24 cellular contexts compared by ENCODE assay signal in genomic region chr9:88968799-88969198, GRCh38. TPM values are rescaled to one million over a fixed set of nuclear protein-coding genes. Genes with fewer than 3 reads are reported as not detected.
"Had no signal": no experiment of that assay in that cellular context is flagged by ENCODE, and none has a peak within 500 bp of the region (broad histone marks: within the 10 kb centered on the region; RNA-seq: fewer than 3 reads in every experiment).

No MANE protein-coding gene starts in this region.

- ATAC-seq: activated naive CD4-positive, alpha-beta T cell treated with anti-CD3 and anti-CD28 coated beads, Interleukin-2, amount 50 U/mL, for 72 hours; activated T-cell treated with anti-CD3 and anti-CD28 coated beads, Interleukin-2, amount 50 U/mL, for 4 hours; body of pancreas; Panc1 had no signal

- DNase-seq: activated CD4-positive, alpha-beta memory T cell treated with anti-CD3 and anti-CD28 coated beads for 36 hours; activated CD4-positive, alpha-beta T cell treated with anti-CD3 and anti-CD28 coated beads, Interleukin-2, amount 10 ng/mL, durations not matched to agents 7 days and 5 days; activated gamma-delta T cell treated with Interleukin-2 at 50 U/mL for 16 hours; activated naive CD4-positive, alpha-beta T cell treated with anti-CD3 and anti-CD28 coated beads for 36 hours; activated T-cell treated with anti-CD3 and anti-CD28 coated beads for 4 hours; activated T-cell treated with anti-CD3 and anti-CD28 coated beads, Interleukin-2, amount 50 U/mL, for 4 hours; adrenal gland; body of pancreas; Karpas-422; KBM-7; NCI-H1105; NCI-H1436; NCI-H1694; NCI-H1930; NCI-H345; NCI-H524 treated with DMSO at 0.1 percent for 48 hours; SHP77; SJCRH30; T1000 had no signal

- H3K9me3 ChIP-seq: adrenal gland, body of pancreas, SJCRH30 had no signal

- H3K36me3 ChIP-seq: adrenal gland, breast epithelium, SJCRH30 had no signal

- H3K4me3 ChIP-seq: adrenal gland, body of pancreas, breast epithelium, SJCRH30, SK-N-MC had no signal

- H3K27ac ChIP-seq: adrenal gland, body of pancreas, SJCRH30, SK-N-MC had no signal

- H3K27me3 ChIP-seq: adrenal gland, body of pancreas, breast epithelium, SJCRH30 had no signal

- H3K4me1 ChIP-seq: adrenal gland, breast epithelium, SJCRH30 had no signal

- FAIRE-seq: astrocyte had no signal

RNA-seq across cellular contexts. Expression of gene S1PR3, which starts 22.5 kb away (rescaled TPM):
- total RNA-seq: SJCRH30 had no signal
